1 cellular context compared by ENCODE assay signal in genomic region chr19:58203814-58204475, GRCh38.
TF ChIP-seq lines count a peak whose summit lies in the region.

No MANE protein-coding gene starts in this region.

TF ChIP-seq in HepG2, 621 proteins besides CTCF, POLR2A, EP300 and RAD21:
- TF ChIP-seq AGO2 (optimal IDR thresholded peaks at IDR 0.05; ENCODE audit: low read depth, low read length), result peak; percentile 93
- TF ChIP-seq RBM22 (optimal IDR thresholded peaks at IDR 0.05; ENCODE audit: low read length), result peak; percentile 57
- peak; percentile 37; the same call in 1 of the 2 replicates for TF ChIP-seq RBFOX2 (IDR thresholded peaks at IDR 0.05; ENCODE audit: low read depth, low read length)
- no peak for TF ChIP-seq ZMAT3 (CRISPR knock-in tag; conservative IDR thresholded peaks at IDR 0.05)
